Comparison of ENCODE assay signal across 12 cellular contexts in genomic region chr18:10188971-10189810, GRCh38.
"Had no signal": no experiment of that assay in that cellular context is flagged by ENCODE, and none has a peak within 500 bp of the region (broad histone marks: within the 10 kb centered on the region; RNA-seq: fewer than 3 reads in every experiment).

No MANE protein-coding gene starts in this region.

- DNase-seq: activated CD4-positive, alpha-beta T cell treated with anti-CD3 and anti-CD28 coated beads, Interleukin-2, amount 50 U/mL, for 1 hour; activated naive CD4-positive, alpha-beta T cell treated with anti-CD3 and anti-CD28 coated beads, Interleukin-2, amount 50 U/mL, for 16 hours; amniotic stem cell; brain microvascular endothelial cell; cerebellar nuclear complex; hypothalamus; spleen; stimulated activated CD4-positive, alpha-beta T cell treated with anti-CD3 and anti-CD28 coated beads, Interleukin-1b, Interleukin-23, amount 100 ng/mL, for 48 hours; stimulated activated naive B cell treated with anti-CD40 and anti-IgM and Interleukin-4, amounts not matched to agents 10 μg/mL and 1 μg/mL and 100 μg/mL, for 72 hours; substantia nigra; T-cell; trophoblast cell had no signal

- ATAC-seq: stimulated activated naive B cell treated with anti-CD40 and anti-IgM and Interleukin-4, amounts not matched to agents 10 μg/mL and 1 μg/mL and 100 μg/mL, for 72 hours had no signal
